Comparison of ENCODE assay signal across 1 cellular context in the genomic region with DNA sequence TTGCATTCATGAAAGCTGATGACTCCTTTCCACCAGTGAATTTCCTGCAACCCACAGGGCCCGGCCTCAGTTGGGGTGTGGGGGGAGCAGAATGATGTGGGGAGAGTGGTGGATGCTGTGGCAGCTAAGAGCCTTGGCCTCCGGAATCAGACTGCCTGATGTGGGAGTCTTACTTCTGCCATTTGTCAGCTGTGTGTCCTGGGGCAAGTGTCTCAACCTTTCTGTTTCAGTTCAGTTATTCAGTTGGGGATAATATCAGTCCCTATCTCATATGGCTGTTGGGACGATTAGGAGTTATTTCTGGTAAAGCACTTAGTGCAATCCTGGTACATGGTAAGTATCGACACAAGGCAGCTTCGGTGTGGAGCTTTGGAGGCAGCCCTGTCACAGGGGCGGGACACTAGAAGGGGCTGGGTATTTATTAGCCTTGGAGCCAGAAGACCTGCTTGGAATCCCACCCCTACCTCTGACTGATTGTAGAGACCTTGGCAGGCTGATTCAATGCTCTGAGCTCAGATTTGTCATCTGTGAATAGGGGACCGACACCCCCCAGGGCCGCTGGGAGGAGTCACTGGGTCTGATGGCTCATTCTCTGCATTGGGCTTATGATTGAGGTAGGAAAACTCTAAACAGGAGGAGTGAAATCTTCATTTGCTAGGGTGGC.
TF ChIP-seq lines count a peak whose summit lies in the region.

No MANE protein-coding gene starts in this region.

TF ChIP-seq in HEK293, 187 proteins besides CTCF, POLR2A, EP300 and RAD21 (continued from another document):
- TF ChIP-seq ZNF302 (tag by site-specific recombination; IDR thresholded peaks at IDR 0.05; ENCODE audit: low read depth) = no peak
- no peak for TF ChIP-seq ZNF24 (tag by site-specific recombination; IDR thresholded peaks at IDR 0.05)
- no peak for TF ChIP-seq ZNF843 (tag by site-specific recombination; IDR thresholded peaks at IDR 0.05)
- TF ChIP-seq, protein P1, sequence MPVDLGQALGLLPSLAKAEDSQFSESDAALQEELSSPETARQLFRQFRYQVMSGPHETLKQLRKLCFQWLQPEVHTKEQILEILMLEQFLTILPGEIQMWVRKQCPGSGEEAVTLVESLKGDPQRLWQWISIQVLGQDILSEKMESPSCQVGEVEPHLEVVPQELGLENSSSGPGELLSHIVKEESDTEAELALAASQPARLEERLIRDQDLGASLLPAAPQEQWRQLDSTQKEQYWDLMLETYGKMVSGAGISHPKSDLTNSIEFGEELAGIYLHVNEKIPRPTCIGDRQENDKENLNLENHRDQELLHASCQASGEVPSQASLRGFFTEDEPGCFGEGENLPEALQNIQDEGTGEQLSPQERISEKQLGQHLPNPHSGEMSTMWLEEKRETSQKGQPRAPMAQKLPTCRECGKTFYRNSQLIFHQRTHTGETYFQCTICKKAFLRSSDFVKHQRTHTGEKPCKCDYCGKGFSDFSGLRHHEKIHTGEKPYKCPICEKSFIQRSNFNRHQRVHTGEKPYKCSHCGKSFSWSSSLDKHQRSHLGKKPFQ (tag by site-specific recombination; IDR thresholded peaks at IDR 0.05) = no peak
